25 cellular contexts compared by ENCODE assay signal in genomic region chr12:18264581-18265075, GRCh38. TPM values are rescaled to one million over a fixed set of nuclear protein-coding genes. Genes with fewer than 3 reads are reported as not detected.
"Had no signal": no experiment of that assay in that cellular context is flagged by ENCODE, and none has a peak within 500 bp of the region (broad histone marks: within the 10 kb centered on the region; RNA-seq: fewer than 3 reads in every experiment).

No MANE protein-coding gene starts in this region.

- H3K27me3 ChIP-seq: cardiac muscle cell, Peyer's patch, SJCRH30 had no signal

- H3K4me2 ChIP-seq: SK-N-SH had no signal

- H3K9me3 ChIP-seq: Peyer's patch, SJCRH30, SK-N-SH had no signal

- H3K4me3 ChIP-seq: cardiac muscle cell, K562, Peyer's patch, SJCRH30 had no signal

- DNase-seq: activated CD4-positive, alpha-beta memory T cell treated with anti-CD3 and anti-CD28 coated beads for 36 hours; activated CD4-positive, alpha-beta T cell treated with anti-CD3 and anti-CD28 coated beads, Interleukin-2, amount 10 ng/mL, durations not matched to agents 7 days and 5 days; activated CD4-positive, CD25-positive, alpha-beta regulatory T cell; activated naive CD4-positive, alpha-beta T cell; activated naive CD8-positive, alpha-beta T cell treated with anti-CD3 and anti-CD28 coated beads, Interleukin-2, amount 50 U/mL, for 24 hours; amniotic stem cell; Karpas-422; NCI-H1105 treated with DMSO at 0.1 percent for 48 hours; NCI-H1436 treated with DMSO at 0.1 percent for 48 hours; NCI-H187; NCI-H2081 treated with DMSO at 0.1 percent for 48 hours; NCI-H446; NCI-H524; Peyer's patch; Right ventricle myocardium superior; SJCRH30; SK-N-SH; T-helper 1 cell had no signal

- H3K9ac ChIP-seq: SK-N-SH had no signal

- FAIRE-seq: astrocyte, K562 had no signal

- ATAC-seq: activated naive CD8-positive, alpha-beta T cell treated with anti-CD3 and anti-CD28 coated beads, Interleukin-2, amount 50 U/mL, for 24 hours; K562 had no signal

- H3K27ac ChIP-seq: cardiac muscle cell, Peyer's patch, RWPE1, SJCRH30, VCaP had no signal

- H3K4me1 ChIP-seq: Peyer's patch, SJCRH30 had no signal

- H3K36me3 ChIP-seq: cardiac muscle cell, Peyer's patch, SJCRH30 had no signal

RNA-seq across cellular contexts. Expression of gene PIK3C2G, which starts 3.3 kb away (rescaled TPM):
- total RNA-seq: activated CD4-positive, alpha-beta memory T cell treated with anti-CD3 and anti-CD28 coated beads for 36 hours; activated CD4-positive, alpha-beta T cell treated with anti-CD3 and anti-CD28 coated beads, Interleukin-2, amount 10 ng/mL, durations not matched to agents 7 days and 5 days; activated CD8-positive, alpha-beta memory T cell treated with anti-CD3 and anti-CD28 coated beads for 36 hours; cardiac muscle cell; K562; Right ventricle myocardium superior; T-helper 2 cell treated with Interferon-gamma antibody and Interleukin-4, amounts not matched to agents 100 ng/mL and 5 ng/mL, for 36 hours had no signal
- polyA plus RNA-seq: cardiac muscle cell, K562 had no signal
